13 cellular contexts compared by ENCODE assay signal in genomic region chr6:82013561-82014275, GRCh38.
A peak's percentile ranks its signal among the peaks of the same experiment; 100 is the strongest.
DNase-seq lines count a peak whose midpoint lies in the region; ATAC-seq, FAIRE-seq and TF ChIP-seq lines count a peak whose summit lies in the region.
"Had no signal": no experiment of that assay in that cellular context is flagged by ENCODE, and none has a peak within 500 bp of the region (broad histone marks: within the 10 kb centered on the region; RNA-seq: fewer than 3 reads in every experiment).

No MANE protein-coding gene starts in this region.

- no peak overlapping the region for H3K4me2 ChIP-seq in HCT116 (ENCODE audit: low read length)
- peak overlapping the region; percentile 51 for H3K4me2 ChIP-seq in astrocyte (ENCODE audit: low read length)
- H3K4me2 ChIP-seq in skeletal muscle satellite cell (ENCODE audit: low read length), result peak overlapping the region; percentile 76

- H3K9me3 Mint-ChIP-seq in astrocyte (ENCODE audit: unreplicated experiment), result peaks cover 3% of the 10 kb centered on the region
- H3K9me3 Mint-ChIP-seq in activated CD4-positive, alpha-beta T cell treated with anti-CD3 and anti-CD28 coated beads for 36 hours (ENCODE audit: low read depth), result peaks cover 4% of the 10 kb centered on the region
- H3K9me3 Mint-ChIP-seq: activated B cell treated with CpG ODN at 0.5 μM for 24 hours; CD8-positive, alpha-beta T cell had no signal

- no peak for TF ChIP-seq EP300 in gastroesophageal sphincter (IDR thresholded peaks at IDR 0.05)

- H3K4me1 Mint-ChIP-seq in astrocyte (ENCODE audit: low read depth, unreplicated experiment), result peaks cover 17% of the 10 kb centered on the region
- no peaks in the 10 kb centered on the region for H3K4me1 Mint-ChIP-seq in activated CD4-positive, alpha-beta T cell treated with anti-CD3 and anti-CD28 coated beads for 36 hours
- H3K4me1 Mint-ChIP-seq: activated B cell treated with CpG ODN at 0.5 μM for 24 hours had no signal

- H3K36me3 ChIP-seq in HCT116 (ENCODE audit: control insufficient read depth in 1 of 2, insufficient read depth in 2 of 2, low read length in 2 of 2), result no peaks in the 10 kb centered on the region
- no peaks in the 10 kb centered on the region for H3K36me3 ChIP-seq in astrocyte (ENCODE audit: insufficient read depth, low read length)
- no peaks in the 10 kb centered on the region for H3K36me3 ChIP-seq in gastroesophageal sphincter
- H3K36me3 ChIP-seq in skeletal muscle satellite cell (ENCODE audit: insufficient read depth, low read length), result no peaks in the 10 kb centered on the region
- no peaks in the 10 kb centered on the region for H3K36me3 ChIP-seq in prostate gland

- H3K27ac ChIP-seq in HCT116 (ENCODE audit: low read depth, low read length) (no peak overlapping the region), astrocyte (ENCODE audit: low read depth, low read length) (peak overlapping the region; percentile 14), gastroesophageal sphincter (peak overlapping the region; percentile 29 to 67 (median 54)), prostate gland (peak overlapping the region in 1 of 2 donors; percentile 17)

- intact Hi-C loops in HCT116 (cut with micrococcal nuclease) (no loop called here), prostate gland (cut with DNase I) (loop anchor here (10.0 kb wide), 1 partner anchor 259 kb away; the partner anchor contains the start of gene TENT5A)
- intact Hi-C loops in activated CD4-positive, alpha-beta T cell treated with anti-CD3 and anti-CD28 coated beads for 36 hours (cut with DNase I, micrococcal nuclease), result no loop called here

- no peak overlapping the region for H3K27ac Mint-ChIP-seq in astrocyte (ENCODE audit: unreplicated experiment)
- H3K27ac Mint-ChIP-seq in activated CD4-positive, alpha-beta T cell treated with anti-CD3 and anti-CD28 coated beads for 36 hours, result no peak overlapping the region
- H3K27ac Mint-ChIP-seq: activated B cell treated with CpG ODN at 0.5 μM for 24 hours; CD8-positive, alpha-beta T cell had no signal

- CTCF ChIA-PET in HCT116 (lab: Charles Lee), result no interaction called here
- CTCF ChIA-PET in activated CD4-positive, alpha-beta T cell treated with anti-CD3 and anti-CD28 coated beads for 36 hours (lab: Charles Lee), result no interaction called here

- no peak for TF ChIP-seq RAD21 in HCT116 (IDR thresholded peaks at IDR 0.05; ENCODE audit: low read depth)

- H3K79me2 ChIP-seq in HCT116 (ENCODE audit: insufficient read depth, low read length) (no peaks in the 10 kb centered on the region), astrocyte (ENCODE audit: insufficient read depth, low read length) (no peaks in the 10 kb centered on the region)

- DNase-seq in HCT116 (ENCODE audit: low read depth, low spot score) (no peak), astrocyte (ENCODE audit: low read depth) (peak; percentile 61), prostate gland (ENCODE audit: low spot score) (no peak), HT-29 (ENCODE audit: low spot score) (no peak)
- no peak for DNase-seq in activated CD4-positive, alpha-beta T cell treated with anti-CD3 and anti-CD28 coated beads for 36 hours
- no peak for DNase-seq in stimulated activated naive CD4-positive, alpha-beta T cell (lab: John Stamatoyannopoulos, UW)
- DNase-seq: activated B cell treated with CpG ODN at 0.5 μM for 24 hours; CD8-positive, alpha-beta T cell; NCI-H1048; substantia nigra had no signal

- H3K9me3 ChIP-seq in HCT116 (ENCODE audit: control insufficient read depth in 1 of 2, insufficient read depth in 1 of 2, low read depth in 1 of 2, low read length in 2 of 2), result peaks cover 0 to 3% of the 10 kb centered on the region in 2 experiments; a peak in 1 of 4 replicates
- no peaks in the 10 kb centered on the region for H3K9me3 ChIP-seq in astrocyte (ENCODE audit: insufficient read depth, low read depth, low read length)
- H3K9me3 ChIP-seq in gastroesophageal sphincter, result peaks cover 0 to 2% (median 0%) of the 10 kb centered on the region in 3 donors
- no peaks in the 10 kb centered on the region for H3K9me3 ChIP-seq in skeletal muscle satellite cell (replicated peaks; ENCODE audit: low read length)
- H3K9me3 ChIP-seq in prostate gland, result no peaks in the 10 kb centered on the region

- H3K4me1 ChIP-seq in HCT116 (ENCODE audit: control insufficient read depth in 1 of 2, insufficient read depth in 2 of 2, low read length in 2 of 2) (peaks cover 0 to 29% of the 10 kb centered on the region in 2 experiments; a peak in 2 of 4 replicates), astrocyte (ENCODE audit: insufficient read depth, low read length) (peaks cover 29% of the 10 kb centered on the region), gastroesophageal sphincter (peaks cover 4 to 31% (median 6%) of the 10 kb centered on the region in 3 donors), skeletal muscle satellite cell (ENCODE audit: control insufficient read depth, insufficient read depth, low read length) (peaks cover 61% of the 10 kb centered on the region), prostate gland (replicated peaks) (peaks cover 11% of the 10 kb centered on the region)

- no peak overlapping the region for H3K9ac ChIP-seq in HCT116 (ENCODE audit: low read length)
- no peak overlapping the region for H3K9ac ChIP-seq in astrocyte (ENCODE audit: low read length)
- peak overlapping the region; percentile 81 for H3K9ac ChIP-seq in skeletal muscle satellite cell (ENCODE audit: low read depth, low read length)

- no peak overlapping the region for H3K4me3 ChIP-seq in HCT116 (replicated peaks in 1 of 2; ENCODE audit: low read depth in 1 of 2, low read length in 2 of 2)
- H3K4me3 ChIP-seq in astrocyte (ENCODE audit: insufficient read depth, low read depth, low read length), result no peak overlapping the region
- H3K4me3 ChIP-seq in gastroesophageal sphincter, result no peak overlapping the region
- peak overlapping the region; percentile 31 for H3K4me3 ChIP-seq in skeletal muscle satellite cell (ENCODE audit: low read length)
- no peak overlapping the region for H3K4me3 ChIP-seq in prostate gland

- WGBS in gastroesophageal sphincter (ENCODE audit: low coverage in 1 of 2), 2 donors, result 15 to 40% methylated on average over 1 to 2 of the region's 2 CpGs
- 49% methylated on average over 2 of the region's 2 CpGs for WGBS in prostate gland

- ATAC-seq in HCT116, result no peak
- peak; percentile 77 for ATAC-seq in gastroesophageal sphincter
- no peak for ATAC-seq in activated CD4-positive, alpha-beta T cell treated with anti-CD3 and anti-CD28 coated beads for 36 hours
- ATAC-seq: CD8-positive, alpha-beta T cell had no signal

- POLR2A ChIA-PET in HCT116 (lab: Charles Lee), result no interaction called here
- POLR2A ChIA-PET in activated CD4-positive, alpha-beta T cell treated with anti-CD3 and anti-CD28 coated beads for 36 hours (lab: Charles Lee), result no interaction called here

- peak; percentile 43 for FAIRE-seq in astrocyte (lab: Jason Lieb, UNC)
- FAIRE-seq: GM12891 had no signal

- H4K20me1 ChIP-seq in HCT116 (ENCODE audit: insufficient read depth) (no peaks in the 10 kb centered on the region), astrocyte (ENCODE audit: insufficient read depth, low read length) (no peaks in the 10 kb centered on the region)

- BruUV-seq in HCT116 (replicated peaks; lab: Mats Ljungman, UMichigan), result no TSS peak

- no peak overlapping the region for H3K4me3 Mint-ChIP-seq in astrocyte (ENCODE audit: unreplicated experiment)
- no peak overlapping the region for H3K4me3 Mint-ChIP-seq in activated CD4-positive, alpha-beta T cell treated with anti-CD3 and anti-CD28 coated beads for 36 hours
- H3K4me3 Mint-ChIP-seq: activated B cell treated with CpG ODN at 0.5 μM for 24 hours; CD8-positive, alpha-beta T cell had no signal

- TF ChIP-seq CTCF in HCT116 (IDR thresholded peaks at IDR 0.05 in 2 of 3, conservative IDR thresholded peaks at IDR 0.05 in 1 of 3; ENCODE audit: borderline replicate concordance in 1 of 3, insufficient read depth in 1 of 3, low read depth in 2 of 3, low read length in 2 of 3) (no peak), astrocyte (IDR thresholded peaks at IDR 0.05; ENCODE audit: insufficient read depth, low read depth, low read length) (no peak), gastroesophageal sphincter (IDR thresholded peaks at IDR 0.05) (no peak), prostate gland (IDR thresholded peaks at IDR 0.05) (no peak)

- TF ChIP-seq POLR2A in HCT116 (IDR thresholded peaks at IDR 0.05; ENCODE audit: borderline replicate concordance, extremely low read depth, insufficient read depth, insufficient read length) (no peak), gastroesophageal sphincter (IDR thresholded peaks at IDR 0.05) (no peak), prostate gland (IDR thresholded peaks at IDR 0.05) (no peak)

- RAD21 ChIA-PET in HCT116 (lab: Charles Lee; ENCODE audit: low non-redundant PET in 1 of 2, low total read pairs in 2 of 2, uncharacterized antibody in 2 of 2, unreplicated experiment in 2 of 2), result no interaction called here

- no peaks in the 10 kb centered on the region for H3K9me2 ChIP-seq in HCT116 (ENCODE audit: insufficient read depth)

- no peaks in the 10 kb centered on the region for H3K27me3 ChIP-seq in HCT116 (ENCODE audit: insufficient read depth, low read length)
- H3K27me3 ChIP-seq in astrocyte (ENCODE audit: insufficient read depth, low read length), result no peaks in the 10 kb centered on the region
- no peaks in the 10 kb centered on the region for H3K27me3 ChIP-seq in gastroesophageal sphincter
- H3K27me3 ChIP-seq in skeletal muscle satellite cell (ENCODE audit: control insufficient read depth, insufficient read depth, low read length), result no peaks in the 10 kb centered on the region
- no peaks in the 10 kb centered on the region for H3K27me3 ChIP-seq in prostate gland (replicated peaks; ENCODE audit: insufficient read depth)

- H3K27me3 Mint-ChIP-seq in astrocyte (ENCODE audit: low read depth, unreplicated experiment), result no peaks in the 10 kb centered on the region
- H3K27me3 Mint-ChIP-seq in activated CD4-positive, alpha-beta T cell treated with anti-CD3 and anti-CD28 coated beads for 36 hours, result no peaks in the 10 kb centered on the region
- H3K27me3 Mint-ChIP-seq: activated B cell treated with CpG ODN at 0.5 μM for 24 hours had no signal

- H2AFZ ChIP-seq in HCT116 (ENCODE audit: low read depth, low read length, poor library complexity, severe bottlenecking) (peak overlapping the region; percentile 5), astrocyte (ENCODE audit: low read depth, low read length) (no peak overlapping the region)

- no peaks in the 10 kb centered on the region for H3K36me3 Mint-ChIP-seq in astrocyte (ENCODE audit: low read depth, unreplicated experiment)
- H3K36me3 Mint-ChIP-seq in activated CD4-positive, alpha-beta T cell treated with anti-CD3 and anti-CD28 coated beads for 36 hours (ENCODE audit: low read depth), result no peaks in the 10 kb centered on the region
- H3K36me3 Mint-ChIP-seq: CD8-positive, alpha-beta T cell had no signal

TF ChIP-seq in HCT116, 20 proteins besides CTCF, POLR2A, EP300 and RAD21 (continues in another document):
- TF ChIP-seq YY1 (IDR thresholded peaks at IDR 0.05; ENCODE audit: extremely low read depth, insufficient replicate concordance, low read depth, low read length) (no peak), CEBPB (IDR thresholded peaks at IDR 0.05; ENCODE audit: low read depth) (no peak), SRF (IDR thresholded peaks at IDR 0.05; ENCODE audit: low read depth) (no peak)
